Comparison of ENCODE assay signal across 8 cellular contexts in the genomic region with DNA sequence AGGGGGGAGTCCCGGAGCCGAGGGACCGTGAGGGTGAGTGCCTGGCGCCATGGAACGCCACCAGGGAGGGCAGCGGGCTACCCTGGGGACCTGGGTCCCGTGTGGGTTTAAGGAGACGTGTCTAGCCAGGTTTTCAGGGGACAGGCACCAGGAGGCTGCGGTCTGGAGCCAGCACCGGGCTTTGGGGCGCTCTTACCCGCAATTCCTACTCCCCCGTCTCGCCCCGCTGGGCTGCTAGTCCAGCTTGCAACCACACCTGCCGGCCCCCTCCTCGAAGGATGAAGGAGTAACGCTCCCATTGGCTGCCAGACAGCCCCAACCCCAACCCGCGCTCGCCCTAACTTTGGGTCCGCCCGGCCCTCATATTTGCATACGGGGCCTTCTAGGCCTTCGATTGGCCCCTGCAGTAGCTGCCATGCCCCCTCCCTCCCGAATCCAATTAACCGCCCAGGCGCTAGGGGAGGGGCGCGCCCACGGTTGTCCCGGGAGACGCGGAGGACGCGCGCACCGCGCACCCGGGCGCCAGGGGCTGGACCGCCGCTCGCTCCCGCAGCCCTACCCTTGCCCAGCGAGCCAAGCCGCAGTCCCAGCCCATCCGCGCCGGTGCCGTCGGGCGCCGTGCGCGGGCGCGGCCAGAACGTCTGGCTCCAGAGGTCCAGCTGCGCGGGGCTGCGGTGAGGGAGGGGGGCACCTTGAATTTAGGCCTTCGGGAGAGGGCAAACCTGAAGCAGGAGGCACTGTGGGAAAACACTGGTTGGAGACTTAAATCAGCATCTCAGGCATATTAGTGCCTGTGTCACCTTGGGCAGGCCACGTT. TPM values are rescaled to one million over a fixed set of nuclear protein-coding genes. Genes with fewer than 3 reads are reported as not detected.
DNase-seq lines count a peak whose midpoint lies in the region; ATAC-seq lines count a peak whose summit lies in the region.

A gene (minus strand): TSS at position 456 of the 817 bp plus-strand sequence. CDS start 157 bp downstream, at position 299.

- DNase-seq in ELR (ENCODE audit: low read depth) (peak; percentile 86), NCI-H2227 (lab: John Stamatoyannopoulos, UW; ENCODE audit: unreplicated experiment) (peak; percentile 98), cerebellum (ENCODE audit: low spot score) (peak; percentile 41), kidney glomerular epithelial cell (lab: John Stamatoyannopoulos, UW) (peak; percentile 25)
- DNase-seq in activated CD4-positive, alpha-beta T cell treated with anti-CD3 and anti-CD28 coated beads for 1 hour: peak; percentile 64
- DNase-seq in stimulated activated CD4-positive, alpha-beta T cell treated with anti-CD3 and anti-CD28 coated beads, Interleukin-15, amount 100 ng/mL, for 48 hours (ENCODE audit: low read depth in 2 of 2): peak; percentile 35 to 54

- ATAC-seq in HG02973 (IDR thresholded peaks at IDR 0.05; ENCODE audit: unreplicated experiment) (peak; percentile 60), GM19467 (IDR thresholded peaks at IDR 0.05; ENCODE audit: unreplicated experiment) (no peak)

RNA-seq across cellular contexts. Expression of the gene that starts here (rescaled TPM):
- total RNA-seq in cerebellum: 0.09 TPM

Comparison
In these comparisons a context has a peak if more than half of its experiments do, and no peak if none do; other contexts are left out.
1. Peak in DNase-seq in cerebellum; RNA of the gene not detected or under 1 TPM.
2. DNase-seq: peak in every context shown above with its lines; median percentile 98 in NCI-H2227; 86 in ELR; 64 in activated CD4-positive, alpha-beta T cell treated with anti-CD3 and anti-CD28 coated beads for 1 hour; 44 in stimulated activated CD4-positive, alpha-beta T cell treated with anti-CD3 and anti-CD28 coated beads, Interleukin-15, amount 100 ng/mL, for 48 hours; 41 in cerebellum; 25 in kidney glomerular epithelial cell.